Comparison of ENCODE assay signal across 1 cellular context in genomic region chr7:26179826-26180497, GRCh38.
TF ChIP-seq lines count a peak whose summit lies in the region.

No MANE protein-coding gene starts in this region.

TF ChIP-seq in endothelial cell of umbilical vein, 7 proteins besides CTCF, POLR2A, EP300 and RAD21:
- TF ChIP-seq GATA2 (IDR thresholded peaks at IDR 0.05; ENCODE audit: insufficient read depth, insufficient read length, low read depth, low read length) (no peak), JUN (IDR thresholded peaks at IDR 0.05; ENCODE audit: borderline replicate concordance, insufficient read depth, insufficient read length, low read depth) (no peak), EZH2 (IDR thresholded peaks at IDR 0.05; ENCODE audit: borderline replicate concordance, low read depth, low read length, severe bottlenecking) (no peak), POLR2AphosphoS5 (IDR thresholded peaks at IDR 0.05; ENCODE audit: insufficient read depth, low read depth, low read length) (no peak), MYC (IDR thresholded peaks at IDR 0.05; ENCODE audit: low read depth, low read length) (no peak), MAX (IDR thresholded peaks at IDR 0.05; ENCODE audit: insufficient read depth, insufficient read length) (no peak), FOS (IDR thresholded peaks at IDR 0.05; ENCODE audit: borderline replicate concordance, insufficient read depth, low read length) (no peak)
